Comparison of ENCODE assay signal across 8 cellular contexts in genomic region chr16:47037746-47038458, GRCh38.
DNase-seq lines count a peak whose midpoint lies in the region; ATAC-seq, FAIRE-seq and TF ChIP-seq lines count a peak whose summit lies in the region.

No MANE protein-coding gene starts in this region.

- H3K79me2 ChIP-seq in H1 (ENCODE audit: control insufficient read depth in 1 of 2, insufficient read depth in 2 of 2, low read length in 2 of 2): no peaks in the 10 kb centered on the region

- H3K27ac ChIP-seq in H1 (ENCODE audit: low read depth, low read length): no peak overlapping the region

- H3K4me2 ChIP-seq in H1 (ENCODE audit: insufficient read depth in 1 of 2, low read depth in 2 of 2, low read length in 2 of 2): peak overlapping the region; percentile 51 to 76

- H2AFZ ChIP-seq in H1 (ENCODE audit: low read length): peak overlapping the region; percentile 79

- no peak overlapping the region; the same call in none of the 2 replicates for H3K18ac ChIP-seq in H1 (ENCODE audit: extremely low read depth, low read length)

- no peak overlapping the region for H3K4ac ChIP-seq in H1 (replicated peaks; ENCODE audit: insufficient read length, low read depth, low read length)

- no peak overlapping the region for H3K14ac ChIP-seq in H1 (ENCODE audit: insufficient read length)

- H2BK120ac ChIP-seq in H1 (replicated peaks; ENCODE audit: low read depth, low read length): no peak overlapping the region

- H2BK15ac ChIP-seq in H1 (ENCODE audit: low read length): no peak overlapping the region

- no peaks in the 10 kb centered on the region for H4K20me1 ChIP-seq in H1 (replicated peaks in 1 of 2; ENCODE audit: control insufficient read depth in 1 of 2, insufficient read depth in 2 of 2, low read length in 2 of 2)

- peak overlapping the region; percentile 54 for H4K91ac ChIP-seq in H1 (replicated peaks; ENCODE audit: insufficient read length, low read length)

- no peak for TF ChIP-seq POLR2A in H1 (IDR thresholded peaks at IDR 0.05; ENCODE audit: control extremely low read depth in 1 of 2, low read depth in 2 of 2, low read length in 2 of 2)

- no peak overlapping the region for H2BK12ac ChIP-seq in H1 (ENCODE audit: low read depth, low read length)

- no peak overlapping the region for H2BK5ac ChIP-seq in H1 (ENCODE audit: low read depth, low read length)

- peak overlapping the region in 2 of 4 experiments; percentile 17 to 20; a peak in 2 of 7 replicates for H3K9ac ChIP-seq in H1 (replicated peaks in 1 of 4; ENCODE audit: extremely low read depth in 1 of 4, low read depth in 3 of 4, low read length in 3 of 4)

- H4K5ac ChIP-seq in H1 (ENCODE audit: insufficient read length, low read depth, low read length): peak overlapping the region; percentile 62

- H3K27ac Mint-ChIP-seq in mesothelial cell of epicardium: no peak overlapping the region

- no peak for TF ChIP-seq EP300 in H1 (IDR thresholded peaks at IDR 0.05; ENCODE audit: borderline replicate concordance in 1 of 2, low read depth in 2 of 2, low read length in 2 of 2)

- H3K56ac ChIP-seq in H1 (replicated peaks; ENCODE audit: insufficient read length, low read depth, low read length): no peak overlapping the region

- no peaks in the 10 kb centered on the region for H3K9me3 ChIP-seq in H1 (ENCODE audit: insufficient read depth in 2 of 2, low read depth in 1 of 2, low read length in 1 of 2)

- no peaks in the 10 kb centered on the region for H3K36me3 ChIP-seq in H1 (ENCODE audit: control insufficient read depth in 2 of 4, insufficient read depth in 4 of 4, low read length in 3 of 4)

- TF ChIP-seq CTCF in H1 (IDR thresholded peaks at IDR 0.05; ENCODE audit: control extremely low read depth in 1 of 3, insufficient read depth in 1 of 3, low read depth in 1 of 3, low read length in 3 of 3): peak; percentile 83 to 89 (median 84)
- TF ChIP-seq CTCF in mesothelial cell of epicardium (IDR thresholded peaks at IDR 0.05; ENCODE audit: unreplicated experiment): peak; percentile 89

- WGBS in H1 (ENCODE audit: extremely low coverage in 1 of 2, insufficient coverage in 1 of 2, insufficient read length in 1 of 2, insufficient replicate concordance in 2 of 2, low coverage in 1 of 2, low lambda C conversion rate in 2 of 2, missing lambda C conversion rate in 1 of 2), 2 experiments: 37% methylated on average over 13 of the region's 67 CpGs; no CpG with 5 or more reads in 1 of the 2 experiments

- peaks cover 0 to 14% (median 5%) of the 10 kb centered on the region in 4 experiments; a peak in 4 of 7 replicates for H3K27me3 ChIP-seq in H1 (replicated peaks in 1 of 4; ENCODE audit: control insufficient read depth in 3 of 4, extremely low read depth in 1 of 4, insufficient read depth in 3 of 4, low read length in 3 of 4)

- H3K4me1 Mint-ChIP-seq in mesothelial cell of epicardium: no peaks in the 10 kb centered on the region

- POLR2A ChIA-PET in H1 (lab: Charles Lee; ENCODE audit: partially characterized antibody): interaction anchor here (0.7 to 1.4 kb wide), 3 partner anchors 65 to 104 kb away, joined by 3 to 9 read pairs (median 3); partner anchors contain the start of gene DNAJA2

- peak overlapping the region; percentile 71 for H3K4me3 Mint-ChIP-seq in mesothelial cell of epicardium

- peak; percentile 76 to 85 for TF ChIP-seq RAD21 in H1 (IDR thresholded peaks at IDR 0.05 in 1 of 2, conservative IDR thresholded peaks at IDR 0.05 in 1 of 2; ENCODE audit: low read depth in 2 of 2, low read length in 2 of 2)

- no peak for FAIRE-seq in H1 (lab: Jason Lieb, UNC)

- H3K4me1 ChIP-seq in H1 (replicated peaks in 1 of 4; ENCODE audit: control insufficient read depth in 3 of 4, insufficient read depth in 4 of 4, low read length in 3 of 4): no peaks in the 10 kb centered on the region

- H3K23ac ChIP-seq in H1 (ENCODE audit: insufficient read length): no peak overlapping the region

- no peaks in the 10 kb centered on the region for H3K9me3 Mint-ChIP-seq in mesothelial cell of epicardium

- peak overlapping the region; percentile 58 for H4K8ac ChIP-seq in H1 (ENCODE audit: extremely low read depth, insufficient read depth, low read length)

- peak; percentile 28 to 84 (median 60) for DNase-seq in C1 segment of cervical spinal cord (lab: John Stamatoyannopoulos, UW)
- peak; percentile 85 for DNase-seq in NCI-H82 (lab: John Stamatoyannopoulos, UW)
- DNase-seq in activated CD8-positive, alpha-beta memory T cell treated with anti-CD3 and anti-CD28 coated beads for 1 hour (ENCODE audit: extremely low read depth in 1 of 2, low read depth in 1 of 2): peak; percentile 58 to 88
- peak in 1 of 2 experiments; percentile 98 for DNase-seq in H1 (ENCODE audit: low read depth in 1 of 2, low spot score in 2 of 2)
- DNase-seq in mesothelial cell of epicardium (ENCODE audit: low spot score in 2 of 2, unreplicated experiment in 2 of 2): peak; percentile 89 to 96
- peak; percentile 88 for DNase-seq in stimulated activated CD8-positive, alpha-beta memory T cell treated with anti-CD3 and anti-CD28 coated beads, Interleukin-15, amount 100 ng/mL, for 24 hours (ENCODE audit: low read depth)

- no peaks in the 10 kb centered on the region for H3K79me1 ChIP-seq in H1 (ENCODE audit: low read depth, low read length)

- H3K4me3 ChIP-seq in H1 (ENCODE audit: extremely low read depth in 1 of 4, insufficient read depth in 2 of 4, low read depth in 3 of 4, low read length in 4 of 4): peak overlapping the region; percentile 47 to 90 (median 67)

- H3K36me3 Mint-ChIP-seq in mesothelial cell of epicardium: no peaks in the 10 kb centered on the region

- peaks cover 2% of the 10 kb centered on the region for H3K23me2 ChIP-seq in H1 (ENCODE audit: low read depth, low read length)

- ATAC-seq in GM19025 (IDR thresholded peaks at IDR 0.05; ENCODE audit: low read depth, unreplicated experiment) (peak; percentile 95), HG03196 (IDR thresholded peaks at IDR 0.05; ENCODE audit: unreplicated experiment) (peak; percentile 92)

- no peak overlapping the region for H2AK5ac ChIP-seq in H1 (ENCODE audit: low read depth, low read length)

- CTCF ChIA-PET in H1 (lab: Charles Lee; ENCODE audit: partially characterized antibody): interaction anchor here (0.6 to 2.9 kb wide), 19 partner anchors 9 to 1122 kb away, joined by 3 to 16 read pairs (median 4); no protein-coding TSS in a partner anchor

- H2BK20ac ChIP-seq in H1 (ENCODE audit: low read length): no peak overlapping the region

- peaks cover 17% of the 10 kb centered on the region for H3K27me3 Mint-ChIP-seq in mesothelial cell of epicardium (ENCODE audit: low read depth)

TF ChIP-seq in H1, 55 proteins besides CTCF, POLR2A, EP300 and RAD21 (continues in another document):
- no peak for TF ChIP-seq TAF7 (optimal IDR thresholded peaks at IDR 0.05; ENCODE audit: borderline replicate concordance, low read depth, low read length)
- TF ChIP-seq CBX8 (IDR thresholded peaks at IDR 0.05; ENCODE audit: borderline replicate concordance, low read depth, low read length): no peak
- TF ChIP-seq, protein P1, sequence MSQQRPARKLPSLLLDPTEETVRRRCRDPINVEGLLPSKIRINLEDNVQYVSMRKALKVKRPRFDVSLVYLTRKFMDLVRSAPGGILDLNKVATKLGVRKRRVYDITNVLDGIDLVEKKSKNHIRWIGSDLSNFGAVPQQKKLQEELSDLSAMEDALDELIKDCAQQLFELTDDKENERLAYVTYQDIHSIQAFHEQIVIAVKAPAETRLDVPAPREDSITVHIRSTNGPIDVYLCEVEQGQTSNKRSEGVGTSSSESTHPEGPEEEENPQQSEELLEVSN (IDR thresholded peaks at IDR 0.05): peak; percentile 61
- TF ChIP-seq ASH2L (IDR thresholded peaks at IDR 0.05; ENCODE audit: low read length): peak; percentile 42
- TF ChIP-seq CHD2 (IDR thresholded peaks at IDR 0.05; ENCODE audit: low read length): no peak
- peak; percentile 19; the same call in 1 of the 2 replicates for TF ChIP-seq JUND (IDR thresholded peaks at IDR 0.05; ENCODE audit: low read length)
- TF ChIP-seq TBP (IDR thresholded peaks at IDR 0.05; ENCODE audit: low read depth, low read length): peak; percentile 28; the same call in 1 of the 2 replicates
- no peak for TF ChIP-seq SIX5 (IDR thresholded peaks at IDR 0.05; ENCODE audit: low read depth, low read length)
- TF ChIP-seq KDM4A (IDR thresholded peaks at IDR 0.05; ENCODE audit: low read depth, low read length, severe bottlenecking): peak; percentile 85
- 0 out of 2 replicates have a peak, but pooled peaks have one; percentile 7 for TF ChIP-seq EGR1 (IDR thresholded peaks at IDR 0.05; ENCODE audit: borderline replicate concordance, low read depth, low read length)
- TF ChIP-seq CBX5 (IDR thresholded peaks at IDR 0.05; ENCODE audit: low read depth, low read length): no peak
- peak; percentile 82 for TF ChIP-seq YY1 (IDR thresholded peaks at IDR 0.05; ENCODE audit: low read depth, low read length)
- TF ChIP-seq BACH1 (IDR thresholded peaks at IDR 0.05; ENCODE audit: low read length): peak; percentile 66
- no peak for TF ChIP-seq POU5F1 (IDR thresholded peaks at IDR 0.05; ENCODE audit: low read depth, low read length)
- peak; percentile 58 for TF ChIP-seq MAX (IDR thresholded peaks at IDR 0.05)
- no peak for TF ChIP-seq SP1 (IDR thresholded peaks at IDR 0.05; ENCODE audit: low read depth, low read length)
- no peak for TF ChIP-seq RXRA (IDR thresholded peaks at IDR 0.05; ENCODE audit: insufficient read depth, low read depth, low read length)
- TF ChIP-seq TAF1 (IDR thresholded peaks at IDR 0.05; ENCODE audit: low read depth, low read length): no peak
- TF ChIP-seq CREB1 (IDR thresholded peaks at IDR 0.05): no peak
- peak in 1 of 2 experiments; percentile 99; a peak in 3 of 4 replicates for TF ChIP-seq HDAC2 (IDR thresholded peaks at IDR 0.05; ENCODE audit: borderline replicate concordance in 1 of 2, low read depth in 2 of 2, low read length in 2 of 2)
- peak; percentile 27; the same call in 1 of the 2 replicates for TF ChIP-seq PHF8 (conservative IDR thresholded peaks at IDR 0.05; ENCODE audit: low read depth, low read length)
- TF ChIP-seq RBBP5 (IDR thresholded peaks at IDR 0.05; ENCODE audit: borderline replicate concordance, low read depth, low read length): no peak
- peak; percentile 99 for TF ChIP-seq KDM1A (IDR thresholded peaks at IDR 0.05; ENCODE audit: borderline replicate concordance, low read length)
- no peak for TF ChIP-seq TEAD4 (IDR thresholded peaks at IDR 0.05; ENCODE audit: low read depth, low read length)
- peak; percentile 94 for TF ChIP-seq CEBPB (IDR thresholded peaks at IDR 0.05; ENCODE audit: low read depth, low read length)
- TF ChIP-seq SIRT6 (IDR thresholded peaks at IDR 0.05; ENCODE audit: low read length): no peak
- no peak for TF ChIP-seq SIN3A (conservative IDR thresholded peaks at IDR 0.05 in 1 of 2, IDR thresholded peaks at IDR 0.05 in 1 of 2; ENCODE audit: low read depth in 1 of 2, low read length in 2 of 2)
